15 cellular contexts compared by ENCODE assay signal in genomic region chr1:116273042-116273783, GRCh38.
A peak's percentile ranks its signal among the peaks of the same experiment; 100 is the strongest.
DNase-seq lines count a peak whose midpoint lies in the region; FAIRE-seq and TF ChIP-seq lines count a peak whose summit lies in the region.
"Had no signal": no experiment of that assay in that cellular context is flagged by ENCODE, and none has a peak within 500 bp of the region (broad histone marks: within the 10 kb centered on the region; RNA-seq: fewer than 3 reads in every experiment).

No MANE protein-coding gene starts in this region.

- DNase-seq in Caco-2 (peak in 1 of 2 experiments; percentile 3), MG63 (peak; percentile 20), ecto neural progenitor cell (ENCODE audit: low spot score) (peak; percentile 76), frontal cortex (ENCODE audit: low spot score in 2 of 2) (no peak), AG08396 (ENCODE audit: low spot score) (no peak), NCI-H2196 treated with DMSO at 0.1 percent for 48 hours (lab: John Stamatoyannopoulos, UW; ENCODE audit: unreplicated experiment) (no peak), A172 (ENCODE audit: low spot score) (no peak)
- DNase-seq: activated CD4-positive, CD25-positive, alpha-beta regulatory T cell; activated CD8-positive, alpha-beta memory T cell treated with anti-CD3 and anti-CD28 coated beads, Interleukin-2, amount 10 ng/mL, durations not matched to agents 7 days and 5 days; activated naive CD4-positive, alpha-beta T cell; spleen; stimulated activated naive CD4-positive, alpha-beta T cell treated with Interleukin-2 at 50 U/mL for 16 hours; T-cell had no signal

- H3K36me3 Mint-ChIP-seq in Caco-2 (ENCODE audit: insufficient read depth, unreplicated experiment) (no peaks in the 10 kb centered on the region), nephron (ENCODE audit: low read depth) (no peaks in the 10 kb centered on the region)
- H3K36me3 Mint-ChIP-seq: activated CD8-positive, alpha-beta memory T cell treated with anti-CD3 and anti-CD28 coated beads, Interleukin-2, amount 10 ng/mL, durations not matched to agents 7 days and 5 days; T-cell had no signal

- no peak for FAIRE-seq in frontal cortex (lab: Jason Lieb, UNC)

- H3K36me3 ChIP-seq in Caco-2 (ENCODE audit: control insufficient read depth, insufficient read depth, low read length), result no peaks in the 10 kb centered on the region
- H3K36me3 ChIP-seq in MG63, result no peaks in the 10 kb centered on the region
- H3K36me3 ChIP-seq: spleen had no signal

- H3K4me1 ChIP-seq in Caco-2, result no peaks in the 10 kb centered on the region
- H3K4me1 ChIP-seq: spleen had no signal

- H3K27me3 ChIP-seq in Caco-2 (replicated peaks; ENCODE audit: control insufficient read depth, insufficient read depth, low read length), result no peaks in the 10 kb centered on the region
- H3K27me3 ChIP-seq in MG63, result peaks cover 2% of the 10 kb centered on the region; the same call in 1 of the 2 replicates
- H3K27me3 ChIP-seq: dorsolateral prefrontal cortex, spleen had no signal

- TF ChIP-seq CTCF in Caco-2 (IDR thresholded peaks at IDR 0.05; ENCODE audit: insufficient read depth in 1 of 2, low read depth in 1 of 2, low read length in 1 of 2, severe bottlenecking in 1 of 2, unreplicated experiment in 1 of 2) (no peak), nephron (IDR thresholded peaks at IDR 0.05; ENCODE audit: unreplicated experiment in 3 of 3) (no peak)

- intact Hi-C loops in Caco-2 (cut with micrococcal nuclease; ENCODE audit: unreplicated experiment), result no loop called here

- H3K4me3 ChIP-seq in Caco-2 (ENCODE audit: low read depth, low read length) (no peak overlapping the region), MG63 (no peak overlapping the region)
- H3K4me3 ChIP-seq: dorsolateral prefrontal cortex, spleen had no signal

- peak overlapping the region; percentile 37 for H3K27ac Mint-ChIP-seq in Caco-2 (ENCODE audit: unreplicated experiment)
- peak overlapping the region in 2 of 3 experiments; percentile 82 for H3K27ac Mint-ChIP-seq in nephron
- H3K27ac Mint-ChIP-seq: activated CD8-positive, alpha-beta memory T cell treated with anti-CD3 and anti-CD28 coated beads, Interleukin-2, amount 10 ng/mL, durations not matched to agents 7 days and 5 days had no signal

- CTCF ChIA-PET in Caco-2 (lab: Charles Lee), result no interaction called here

- H3K27me3 Mint-ChIP-seq in Caco-2 (ENCODE audit: insufficient read depth, unreplicated experiment) (no peaks in the 10 kb centered on the region), nephron (ENCODE audit: low read depth) (peaks cover 6% of the 10 kb centered on the region)
- H3K27me3 Mint-ChIP-seq: T-cell had no signal

- POLR2A ChIA-PET in Caco-2 (lab: Charles Lee), result no interaction called here

- H3K9me3 ChIP-seq in Caco-2, result no peaks in the 10 kb centered on the region
- H3K9me3 ChIP-seq in MG63, result no peaks in the 10 kb centered on the region
- H3K9me3 ChIP-seq: spleen had no signal

- BruUV-seq in Caco-2 (replicated peaks; lab: Mats Ljungman, UMichigan), result no TSS peak

- H3K4me3 Mint-ChIP-seq in Caco-2 (ENCODE audit: unreplicated experiment) (no peak overlapping the region), nephron (peak overlapping the region in 1 of 3 experiments; percentile 31)
- H3K4me3 Mint-ChIP-seq: activated CD8-positive, alpha-beta memory T cell treated with anti-CD3 and anti-CD28 coated beads, Interleukin-2, amount 10 ng/mL, durations not matched to agents 7 days and 5 days; T-cell had no signal

- H3K4me1 Mint-ChIP-seq in Caco-2 (ENCODE audit: low read depth, unreplicated experiment) (peaks cover 11% of the 10 kb centered on the region), nephron (peaks cover 30% of the 10 kb centered on the region)
- H3K4me1 Mint-ChIP-seq: activated CD8-positive, alpha-beta memory T cell treated with anti-CD3 and anti-CD28 coated beads, Interleukin-2, amount 10 ng/mL, durations not matched to agents 7 days and 5 days had no signal

- H3K9me3 Mint-ChIP-seq in Caco-2 (ENCODE audit: unreplicated experiment) (no peaks in the 10 kb centered on the region), nephron (no peaks in the 10 kb centered on the region)
- H3K9me3 Mint-ChIP-seq: T-cell had no signal

Comparison
In these comparisons a context has a peak if more than half of its experiments do, and no peak if none do; other contexts are left out.
1. DNase-seq: peak in MG63 (single experiment) and ecto neural progenitor cell (single experiment); none in frontal cortex (0 of 2), AG08396 (single experiment), NCI-H2196 treated with DMSO at 0.1 percent for 48 hours (single experiment) and A172 (single experiment).